Comparison of ENCODE assay signal across 2 cellular contexts in the genomic region with DNA sequence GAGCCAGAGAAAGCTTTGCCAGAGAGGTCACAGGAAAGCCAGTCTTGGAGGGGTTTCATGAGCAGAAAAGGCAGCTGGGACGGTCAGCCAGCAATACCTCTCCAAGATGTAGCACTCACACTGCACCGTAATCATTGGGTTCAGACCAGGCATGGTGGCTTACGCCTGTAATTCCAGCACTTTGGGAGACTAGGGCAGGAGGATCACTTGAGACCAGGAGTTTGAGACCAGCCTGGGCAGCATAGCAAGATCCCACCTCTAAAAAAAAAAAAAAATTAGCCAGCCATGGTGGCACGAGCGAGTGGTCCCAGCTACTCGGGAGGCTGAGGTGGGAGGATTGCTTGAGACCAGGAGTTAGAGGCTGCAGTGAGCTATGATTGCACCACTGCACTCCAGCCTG.
A peak's percentile ranks its signal among the peaks of the same experiment; 100 is the strongest.
TF ChIP-seq lines count a peak whose summit lies in the region.

No MANE protein-coding gene starts in this region.

TF ChIP-seq in HepG2, 621 proteins besides CTCF, POLR2A, EP300 and RAD21:
- TF ChIP-seq ZNF121 (CRISPR knock-in tag; IDR thresholded peaks at IDR 0.05) = peak; percentile 29; the same call in 1 of the 2 replicates
- no peak for TF ChIP-seq ZNF546 (CRISPR knock-in tag; conservative IDR thresholded peaks at IDR 0.05)

TF ChIP-seq in IMR-90, 13 proteins besides CTCF, POLR2A, EP300 and RAD21:
- TF ChIP-seq RCOR1 (IDR thresholded peaks at IDR 0.05; ENCODE audit: insufficient replicate concordance, low read length) (no peak), RFX5 (IDR thresholded peaks at IDR 0.05; ENCODE audit: low read depth, low read length) (no peak)
TF ChIP-seq in IMR-90: peak in this region for 0.
